ENCODE assay signal across 8 cellular contexts in genomic region chrX:119698835-119699234, GRCh38. TPM values are rescaled to one million over a fixed set of nuclear protein-coding genes. Genes with fewer than 3 reads are reported as not detected.
DNase-seq lines count a peak whose midpoint lies in the region; ATAC-seq and TF ChIP-seq lines count a peak whose summit lies in the region.

No MANE protein-coding gene starts in this region.

- ATAC-seq in T-cell (replicated peaks in 1 of 4), result peak in 2 of 4 experiments; percentile 57 to 70

- H3K36me3 ChIP-seq in cardiac muscle cell, result no peaks in the 10 kb centered on the region
- no peaks in the 10 kb centered on the region for H3K36me3 ChIP-seq in MM.1S (replicated peaks; ENCODE audit: insufficient read depth, low read length)
- no peaks in the 10 kb centered on the region for H3K36me3 ChIP-seq in tibial nerve

- H2AFZ ChIP-seq in MM.1S (ENCODE audit: low read length), result no peak overlapping the region

- H3K4me3 Mint-ChIP-seq in T-cell (no peak overlapping the region), glutamatergic neuron (ENCODE audit: unreplicated experiment) (no peak overlapping the region)

- no peak overlapping the region for H3K4me3 ChIP-seq in cardiac muscle cell
- no peak overlapping the region for H3K4me3 ChIP-seq in MM.1S (ENCODE audit: low read length)
- H3K4me3 ChIP-seq in tibial nerve, result no peak overlapping the region

- H3K9me2 ChIP-seq in MM.1S (replicated peaks; ENCODE audit: insufficient read depth, low read length), result no peaks in the 10 kb centered on the region

- H3K9me3 ChIP-seq in cardiac muscle cell (ENCODE audit: low read depth), result no peaks in the 10 kb centered on the region
- H3K9me3 ChIP-seq in MM.1S (replicated peaks; ENCODE audit: insufficient read depth, low read length), result no peaks in the 10 kb centered on the region
- H3K9me3 ChIP-seq in tibial nerve, result no peaks in the 10 kb centered on the region

- H3K4me2 ChIP-seq in MM.1S (ENCODE audit: low read depth, low read length), result no peak overlapping the region

- H4K20me1 ChIP-seq in MM.1S (ENCODE audit: insufficient read depth, low read length), result no peaks in the 10 kb centered on the region

- H3K79me2 ChIP-seq in MM.1S (ENCODE audit: low read length), result no peaks in the 10 kb centered on the region

- peaks cover 3% of the 10 kb centered on the region for H3K4me1 ChIP-seq in cardiac muscle cell (ENCODE audit: low read depth)
- 0 out of 2 replicates have a peak, but pooled peaks cover under 1% of the 10 kb centered on the region for H3K4me1 ChIP-seq in MM.1S (ENCODE audit: low read length)
- peaks cover 0 to 1% (median 0%) of the 10 kb centered on the region in 4 donors for H3K4me1 ChIP-seq in tibial nerve

- CTCF ChIA-PET in T-cell (lab: Charles Lee), result interaction anchor here (0.6 to 1.6 kb wide), 6 partner anchors 21 to 82 kb away, joined by 3 to 5 read pairs (median 4); no protein-coding TSS in a partner anchor

- TF ChIP-seq EP300 in tibial nerve (IDR thresholded peaks at IDR 0.05), result no peak

- POLR2A ChIA-PET in T-cell (lab: Charles Lee), result no interaction called here

- H3K27me3 Mint-ChIP-seq in T-cell, result no peaks in the 10 kb centered on the region
- no peaks in the 10 kb centered on the region for H3K27me3 Mint-ChIP-seq in glutamatergic neuron (ENCODE audit: unreplicated experiment)

- DNase-seq in cardiac muscle cell (ENCODE audit: low read depth in 1 of 2, low spot score in 1 of 2) (peak; percentile 63 to 79), cardiac septum (ENCODE audit: low spot score) (no peak), MM.1S (peak; percentile 61), T-cell (peak in 1 of 34 experiments; percentile 28), glutamatergic neuron (no peak), tibial nerve (ENCODE audit: low spot score in 2 of 2) (no peak), activated gamma-delta T cell treated with Interleukin-2 at 50 U/mL for 16 hours (no peak)
- DNase-seq in central memory CD4-positive, alpha-beta T cell, result no peak

- H3K4me1 Mint-ChIP-seq in T-cell, result peaks cover 10 to 17% (median 16%) of the 10 kb centered on the region in 3 donors
- peaks cover 9% of the 10 kb centered on the region for H3K4me1 Mint-ChIP-seq in glutamatergic neuron (ENCODE audit: low read depth, unreplicated experiment)

- H3K9me3 Mint-ChIP-seq in T-cell (no peaks in the 10 kb centered on the region), glutamatergic neuron (ENCODE audit: unreplicated experiment) (no peaks in the 10 kb centered on the region)

- no peak overlapping the region for H3K9ac ChIP-seq in MM.1S (ENCODE audit: low read length)

- H3F3A ChIP-seq in MM.1S (ENCODE audit: insufficient read depth, low read length), result no peaks in the 10 kb centered on the region

- intact Hi-C loops in cardiac septum (cut with DNase I), result no loop called here

- no peak for TF ChIP-seq POLR2A in tibial nerve (IDR thresholded peaks at IDR 0.05)

- H3K36me3 Mint-ChIP-seq in T-cell, result no peaks in the 10 kb centered on the region
- no peaks in the 10 kb centered on the region for H3K36me3 Mint-ChIP-seq in glutamatergic neuron (ENCODE audit: unreplicated experiment)

- H3K27ac Mint-ChIP-seq in T-cell, result peak overlapping the region; percentile 25 to 34
- no peak overlapping the region for H3K27ac Mint-ChIP-seq in glutamatergic neuron (ENCODE audit: unreplicated experiment)

- peak; percentile 65 for TF ChIP-seq CTCF in cardiac muscle cell (IDR thresholded peaks at IDR 0.05; ENCODE audit: low read depth, low read length)
- peak; percentile 71 for TF ChIP-seq CTCF in MM.1S (IDR thresholded peaks at IDR 0.05; ENCODE audit: low read length)
- peak; percentile 47 for TF ChIP-seq CTCF in glutamatergic neuron (IDR thresholded peaks at IDR 0.05; ENCODE audit: partially characterized antibody, unreplicated experiment)
- peak in 4 of 5 experiments; percentile 35 to 42 (median 38) for TF ChIP-seq CTCF in tibial nerve (IDR thresholded peaks at IDR 0.05)

- no peak overlapping the region for H3K27ac ChIP-seq in cardiac muscle cell
- no peak overlapping the region for H3K27ac ChIP-seq in MM.1S (ENCODE audit: low read length)
- H3K27ac ChIP-seq in tibial nerve, result no peak overlapping the region

- H3K27me3 ChIP-seq in cardiac muscle cell (no peaks in the 10 kb centered on the region), MM.1S (replicated peaks; ENCODE audit: insufficient read depth, low read length) (no peaks in the 10 kb centered on the region), tibial nerve (no peaks in the 10 kb centered on the region)

RNA-seq across cellular contexts. Expression of gene SEPTIN6, which starts 5.9 kb away (rescaled TPM):
- total RNA-seq in cardiac muscle cell, result 69.3 and 78.7 TPM in 2 replicates
- polyA plus RNA-seq in cardiac muscle cell, result 51.0 and 54.6 TPM in 2 replicates
- total RNA-seq in cardiac septum, result 10.1 TPM
- 100 to 1,000 TPM; 171 to 269 (median 206) TPM for total RNA-seq in T-cell
- 243 TPM for total RNA-seq in glutamatergic neuron (ENCODE audit: unreplicated experiment)
- 10 to 100 TPM; 18.8 to 35.8 (median 29.7) TPM for total RNA-seq in tibial nerve

RNA-seq across cellular contexts. Expression of gene SOWAHD, which starts 59.6 kb away (rescaled TPM):
- 0.95 and 1.3 TPM in 2 replicates for total RNA-seq in cardiac muscle cell
- 1.2 and 1.5 TPM in 2 replicates for polyA plus RNA-seq in cardiac muscle cell
- not detected for total RNA-seq in cardiac septum
- total RNA-seq in T-cell, result 1 to 10 TPM in 3 of 5 donors, under 1 TPM in 1, not detected in 1; 0.48 to 2.2 (median 1.6) TPM
- not detected for total RNA-seq in glutamatergic neuron (ENCODE audit: unreplicated experiment)
- 1 to 10 TPM in 1 of 4 donors, not detected in 3; 1.1 TPM for total RNA-seq in tibial nerve

Comparison
In these comparisons a context has a peak if more than half of its experiments do, and no peak if none do; other contexts are left out.
1. DNase-seq: peak in cardiac muscle cell (2 of 2) and MM.1S (single experiment); none in cardiac septum (single experiment), glutamatergic neuron (single experiment), tibial nerve (0 of 2), central memory CD4-positive, alpha-beta T cell (single experiment) and activated gamma-delta T cell treated with Interleukin-2 at 50 U/mL for 16 hours (single experiment).
2. Peak in every context shown above with its lines, with median percentiles within 50 percentile points of each other: CTCF ChIP-seq.